ENCODE assay signal across 8 cellular contexts in genomic region chr11:77637345-77638165, GRCh38. TPM values are rescaled to one million over a fixed set of nuclear protein-coding genes. Genes with fewer than 3 reads are reported as not detected.
DNase-seq lines count a peak whose midpoint lies in the region; ATAC-seq, FAIRE-seq and TF ChIP-seq lines count a peak whose summit lies in the region.

TSS of gene CLNS1A (minus strand) at chr11:77637794. CDS start at chr11:77637714, 80 bp downstream.

- peak within 1 kb of the TSS; percentile 92 for H3K4me3 ChIP-seq in astrocyte (ENCODE audit: insufficient read depth, low read depth, low read length)
- peak within 1 kb of the TSS; percentile 96 for H3K4me3 ChIP-seq in hepatocyte

- H3K79me2 ChIP-seq in astrocyte (ENCODE audit: insufficient read depth, low read length) (peaks cover 52% of the 10 kb centered on the region), hepatocyte (peaks cover 49% of the 10 kb centered on the region)

- ATAC-seq in GM18498 (IDR thresholded peaks at IDR 0.05; ENCODE audit: unreplicated experiment) (peak; percentile 97), HG02938 (IDR thresholded peaks at IDR 0.05; ENCODE audit: unreplicated experiment) (peak; percentile 90)

- peaks cover 6% of the 10 kb centered on the region for H3K9me3 Mint-ChIP-seq in T-helper 2 cell treated with Interferon-gamma antibody and Interleukin-4, amounts not matched to agents 5 μg/mL and 100 μg/mL, for 36 hours
- no peaks in the 10 kb centered on the region for H3K9me3 Mint-ChIP-seq in astrocyte (ENCODE audit: unreplicated experiment)

- H2AFZ ChIP-seq in astrocyte (ENCODE audit: low read depth, low read length) (peak within 1 kb of the TSS; percentile 79), hepatocyte (peak within 1 kb of the TSS; percentile 95)

- TF ChIP-seq CTCF in astrocyte (IDR thresholded peaks at IDR 0.05; ENCODE audit: insufficient read depth, low read depth, low read length): no peak
- TF ChIP-seq CTCF in hepatocyte (IDR thresholded peaks at IDR 0.05; ENCODE audit: poor library complexity): no peak

- H3K27ac ChIP-seq in astrocyte (ENCODE audit: low read depth, low read length) (peak within 1 kb of the TSS; percentile 74), hepatocyte (peak within 1 kb of the TSS; percentile 90)

- H3K9ac ChIP-seq in astrocyte (ENCODE audit: low read length): peak within 1 kb of the TSS; percentile 92

- H3K27me3 ChIP-seq in astrocyte (ENCODE audit: insufficient read depth, low read length) (no peaks in the 10 kb centered on the region), hepatocyte (no peaks in the 10 kb centered on the region)

- H3K27me3 Mint-ChIP-seq in T-helper 2 cell treated with Interferon-gamma antibody and Interleukin-4, amounts not matched to agents 5 μg/mL and 100 μg/mL, for 36 hours (ENCODE audit: low read depth): no peaks in the 10 kb centered on the region
- H3K27me3 Mint-ChIP-seq in astrocyte (ENCODE audit: low read depth, unreplicated experiment): no peaks in the 10 kb centered on the region

- DNase-seq in NCI-H187 (lab: John Stamatoyannopoulos, UW) (peak; percentile 66 to 71), astrocyte (ENCODE audit: low read depth) (peak; percentile 82), hepatocyte (ENCODE audit: low spot score) (peak; percentile 91), renal cortical epithelial cell (ENCODE audit: low read depth) (peak; percentile 83), GOT3 (lab: John Stamatoyannopoulos, UW) (no peak)
- DNase-seq in T-helper 2 cell treated with Interferon-gamma antibody and Interleukin-4, amounts not matched to agents 5 μg/mL and 100 μg/mL, for 36 hours (ENCODE audit: low spot score): peak; percentile 80

- H4K20me1 ChIP-seq in astrocyte (ENCODE audit: insufficient read depth, low read length): peaks cover 18% of the 10 kb centered on the region
- no peaks in the 10 kb centered on the region for H4K20me1 ChIP-seq in hepatocyte (ENCODE audit: insufficient read depth, poor library complexity, severe bottlenecking)

- peaks cover 38% of the 10 kb centered on the region for H3K4me1 Mint-ChIP-seq in T-helper 2 cell treated with Interferon-gamma antibody and Interleukin-4, amounts not matched to agents 5 μg/mL and 100 μg/mL, for 36 hours (ENCODE audit: low read depth)
- H3K4me1 Mint-ChIP-seq in astrocyte (ENCODE audit: low read depth, unreplicated experiment): peaks cover 8% of the 10 kb centered on the region

- H3K4me1 ChIP-seq in astrocyte (ENCODE audit: insufficient read depth, low read length) (peaks cover 13% of the 10 kb centered on the region), hepatocyte (ENCODE audit: insufficient read depth) (no peaks in the 10 kb centered on the region)

- FAIRE-seq in astrocyte (lab: Jason Lieb, UNC): no peak

- WGBS in hepatocyte (ENCODE audit: low lambda C conversion rate, missing lambda C conversion rate): 2% methylated on average over 41 of the region's 41 CpGs

- no peaks in the 10 kb centered on the region for H3K9me3 ChIP-seq in astrocyte (ENCODE audit: insufficient read depth, low read depth, low read length)
- H3K9me3 ChIP-seq in hepatocyte (ENCODE audit: low read depth): no peaks in the 10 kb centered on the region

- no peaks in the 10 kb centered on the region for H3K9me2 ChIP-seq in hepatocyte (replicated peaks; ENCODE audit: insufficient read depth)

- H3K36me3 ChIP-seq in astrocyte (ENCODE audit: insufficient read depth, low read length): peaks cover 2% of the 10 kb centered on the region
- no peaks in the 10 kb centered on the region for H3K36me3 ChIP-seq in hepatocyte (replicated peaks; ENCODE audit: insufficient read depth, low read depth)

- H3K4me2 ChIP-seq in astrocyte (ENCODE audit: low read length) (peak within 1 kb of the TSS; percentile 89), hepatocyte (peak within 1 kb of the TSS; percentile 93)

- peak within 1 kb of the TSS; percentile 88 for H3K27ac Mint-ChIP-seq in T-helper 2 cell treated with Interferon-gamma antibody and Interleukin-4, amounts not matched to agents 5 μg/mL and 100 μg/mL, for 36 hours
- H3K27ac Mint-ChIP-seq in astrocyte (ENCODE audit: unreplicated experiment): peak within 1 kb of the TSS; percentile 98

- H3K36me3 Mint-ChIP-seq in T-helper 2 cell treated with Interferon-gamma antibody and Interleukin-4, amounts not matched to agents 5 μg/mL and 100 μg/mL, for 36 hours (ENCODE audit: low read depth): peaks cover 27% of the 10 kb centered on the region
- H3K36me3 Mint-ChIP-seq in astrocyte (ENCODE audit: low read depth, unreplicated experiment): peaks cover 4% of the 10 kb centered on the region

- peak within 1 kb of the TSS; percentile 92 for H3K4me3 Mint-ChIP-seq in T-helper 2 cell treated with Interferon-gamma antibody and Interleukin-4, amounts not matched to agents 5 μg/mL and 100 μg/mL, for 36 hours
- H3K4me3 Mint-ChIP-seq in astrocyte (ENCODE audit: unreplicated experiment): peak within 1 kb of the TSS; percentile 95

RNA-seq across cellular contexts. Expression of gene CLNS1A, which starts in this region (rescaled TPM):
- total RNA-seq in astrocyte (94.6 and 104 TPM in 2 replicates), hepatocyte (121 and 137 TPM in 2 replicates), renal cortical epithelial cell (132 and 183 TPM in 2 replicates)
- 77.3 and 80.6 TPM in 2 replicates for polyA plus RNA-seq in hepatocyte
